Comparison of ENCODE assay signal across 20 cellular contexts in genomic region chr7:30754315-30754877, GRCh38. TPM values are rescaled to one million over a fixed set of nuclear protein-coding genes. Genes with fewer than 3 reads are reported as not detected.
"Had no signal": no experiment of that assay in that cellular context is flagged by ENCODE, and none has a peak within 500 bp of the region (broad histone marks: within the 10 kb centered on the region; RNA-seq: fewer than 3 reads in every experiment).

No MANE protein-coding gene starts in this region.

- H3K36me3 ChIP-seq: gastrocnemius medialis, transverse colon, WERI-Rb-1 had no signal

- H3K27ac Mint-ChIP-seq: activated naive CD8-positive, alpha-beta T cell treated with anti-CD3 and anti-CD28 coated beads for 36 hours; immature natural killer cell; mesothelial cell of epicardium; nephron progenitor cell had no signal

- H3K36me3 Mint-ChIP-seq: activated naive CD8-positive, alpha-beta T cell treated with anti-CD3 and anti-CD28 coated beads for 36 hours; brain; immature natural killer cell had no signal

- DNase-seq: activated CD4-positive, alpha-beta T cell treated with anti-CD3 and anti-CD28 coated beads for 1 hour; activated gamma-delta T cell; activated naive CD8-positive, alpha-beta T cell treated with anti-CD3 and anti-CD28 coated beads for 36 hours; amygdala; central memory CD4-positive, alpha-beta T cell; cortex of kidney; gastrocnemius medialis; immature natural killer cell; nephron progenitor cell; occipital lobe; retina; stimulated activated CD4-positive, alpha-beta T cell treated with anti-CD3 and anti-CD28 coated beads, Interleukin-2, amount 100 ng/mL, for 24 hours; stimulated activated naive CD8-positive, alpha-beta T cell treated with anti-CD3 and anti-CD28 coated beads, Interleukin-15, Interleukin-2, amounts not matched to agents 100 U/mL and 50 U/mL, for 24 hours; T-helper 2 cell; transverse colon; WERI-Rb-1 had no signal

- H3K4me1 Mint-ChIP-seq: activated naive CD8-positive, alpha-beta T cell treated with anti-CD3 and anti-CD28 coated beads for 36 hours; immature natural killer cell had no signal

- H3K27ac ChIP-seq: WERI-Rb-1 had no signal

- FAIRE-seq: endometrium had no signal

- H3K27me3 ChIP-seq: gastrocnemius medialis, transverse colon had no signal

- ATAC-seq: gastrocnemius medialis; stimulated activated naive CD8-positive, alpha-beta T cell treated with anti-CD3 and anti-CD28 coated beads, Interleukin-15, Interleukin-2, amounts not matched to agents 100 U/mL and 50 U/mL, for 24 hours had no signal

- H3K4me3 Mint-ChIP-seq: activated naive CD8-positive, alpha-beta T cell treated with anti-CD3 and anti-CD28 coated beads for 36 hours; brain; immature natural killer cell; mesothelial cell of epicardium; nephron progenitor cell had no signal

- H3K9me3 Mint-ChIP-seq: activated naive CD8-positive, alpha-beta T cell treated with anti-CD3 and anti-CD28 coated beads for 36 hours; immature natural killer cell had no signal

- H3K9me3 ChIP-seq: gastrocnemius medialis, transverse colon had no signal

- H3K4me3 ChIP-seq: transverse colon had no signal

RNA-seq across cellular contexts. Expression of gene INMT, which starts 2.5 kb away (rescaled TPM):
- total RNA-seq: SK-MEL-5 had no signal
- polyA plus RNA-seq: immature natural killer cell had no signal
